Comparison of ENCODE assay signal across 1 cellular context in the genomic region with DNA sequence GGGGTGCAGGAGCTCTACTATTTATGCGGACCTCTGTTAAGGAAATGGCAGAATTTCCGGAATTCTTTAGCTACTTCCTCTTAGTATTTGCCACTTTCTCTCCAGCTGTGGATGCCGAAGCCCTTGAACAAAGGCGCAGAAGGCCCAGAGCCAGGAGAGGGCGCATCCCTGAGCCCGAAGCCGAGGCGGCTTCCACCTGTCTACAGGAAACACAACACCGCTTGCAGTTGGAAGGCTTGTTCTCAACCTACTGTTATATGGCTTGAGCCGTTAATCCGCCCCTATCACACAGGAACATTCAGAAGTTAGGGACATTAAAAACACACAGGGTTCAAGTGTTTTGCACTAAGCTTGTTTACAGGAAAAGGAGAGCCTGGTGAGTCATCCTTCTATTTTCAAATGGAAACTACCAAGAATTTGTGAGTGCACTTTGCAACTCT.
TF ChIP-seq lines count a peak whose summit lies in the region.

No MANE protein-coding gene starts in this region.

TF ChIP-seq in HepG2, 621 proteins besides CTCF, POLR2A, EP300 and RAD21 (continued from another document):
- TF ChIP-seq, protein P1, sequence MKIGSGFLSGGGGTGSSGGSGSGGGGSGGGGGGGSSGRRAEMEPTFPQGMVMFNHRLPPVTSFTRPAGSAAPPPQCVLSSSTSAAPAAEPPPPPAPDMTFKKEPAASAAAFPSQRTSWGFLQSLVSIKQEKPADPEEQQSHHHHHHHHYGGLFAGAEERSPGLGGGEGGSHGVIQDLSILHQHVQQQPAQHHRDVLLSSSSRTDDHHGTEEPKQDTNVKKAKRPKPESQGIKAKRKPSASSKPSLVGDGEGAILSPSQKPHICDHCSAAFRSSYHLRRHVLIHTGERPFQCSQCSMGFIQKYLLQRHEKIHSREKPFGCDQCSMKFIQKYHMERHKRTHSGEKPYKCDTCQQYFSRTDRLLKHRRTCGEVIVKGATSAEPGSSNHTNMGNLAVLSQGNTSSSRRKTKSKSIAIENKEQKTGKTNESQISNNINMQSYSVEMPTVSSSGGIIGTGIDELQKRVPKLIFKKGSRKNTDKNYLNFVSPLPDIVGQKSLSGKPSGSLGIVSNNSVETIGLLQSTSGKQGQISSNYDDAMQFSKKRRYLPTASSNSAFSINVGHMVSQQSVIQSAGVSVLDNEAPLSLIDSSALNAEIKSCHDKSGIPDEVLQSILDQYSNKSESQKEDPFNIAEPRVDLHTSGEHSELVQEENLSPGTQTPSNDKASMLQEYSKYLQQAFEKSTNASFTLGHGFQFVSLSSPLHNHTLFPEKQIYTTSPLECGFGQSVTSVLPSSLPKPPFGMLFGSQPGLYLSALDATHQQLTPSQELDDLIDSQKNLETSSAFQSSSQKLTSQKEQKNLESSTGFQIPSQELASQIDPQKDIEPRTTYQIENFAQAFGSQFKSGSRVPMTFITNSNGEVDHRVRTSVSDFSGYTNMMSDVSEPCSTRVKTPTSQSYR (CRISPR knock-in tag; IDR thresholded peaks at IDR 0.05; ENCODE audit: borderline replicate concordance): no peak
- TF ChIP-seq SP4 (CRISPR knock-in tag; IDR thresholded peaks at IDR 0.05): no peak
- TF ChIP-seq ZEB1 (IDR thresholded peaks at IDR 0.05; ENCODE audit: insufficient replicate concordance, low read depth): no peak
- TF ChIP-seq, protein P2, sequence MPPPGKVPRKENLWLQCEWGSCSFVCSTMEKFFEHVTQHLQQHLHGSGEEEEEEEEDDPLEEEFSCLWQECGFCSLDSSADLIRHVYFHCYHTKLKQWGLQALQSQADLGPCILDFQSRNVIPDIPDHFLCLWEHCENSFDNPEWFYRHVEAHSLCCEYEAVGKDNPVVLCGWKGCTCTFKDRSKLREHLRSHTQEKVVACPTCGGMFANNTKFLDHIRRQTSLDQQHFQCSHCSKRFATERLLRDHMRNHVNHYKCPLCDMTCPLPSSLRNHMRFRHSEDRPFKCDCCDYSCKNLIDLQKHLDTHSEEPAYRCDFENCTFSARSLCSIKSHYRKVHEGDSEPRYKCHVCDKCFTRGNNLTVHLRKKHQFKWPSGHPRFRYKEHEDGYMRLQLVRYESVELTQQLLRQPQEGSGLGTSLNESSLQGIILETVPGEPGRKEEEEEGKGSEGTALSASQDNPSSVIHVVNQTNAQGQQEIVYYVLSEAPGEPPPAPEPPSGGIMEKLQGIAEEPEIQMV (CRISPR knock-in tag; IDR thresholded peaks at IDR 0.05; ENCODE audit: low read depth): no peak
